In the genomic region with DNA sequence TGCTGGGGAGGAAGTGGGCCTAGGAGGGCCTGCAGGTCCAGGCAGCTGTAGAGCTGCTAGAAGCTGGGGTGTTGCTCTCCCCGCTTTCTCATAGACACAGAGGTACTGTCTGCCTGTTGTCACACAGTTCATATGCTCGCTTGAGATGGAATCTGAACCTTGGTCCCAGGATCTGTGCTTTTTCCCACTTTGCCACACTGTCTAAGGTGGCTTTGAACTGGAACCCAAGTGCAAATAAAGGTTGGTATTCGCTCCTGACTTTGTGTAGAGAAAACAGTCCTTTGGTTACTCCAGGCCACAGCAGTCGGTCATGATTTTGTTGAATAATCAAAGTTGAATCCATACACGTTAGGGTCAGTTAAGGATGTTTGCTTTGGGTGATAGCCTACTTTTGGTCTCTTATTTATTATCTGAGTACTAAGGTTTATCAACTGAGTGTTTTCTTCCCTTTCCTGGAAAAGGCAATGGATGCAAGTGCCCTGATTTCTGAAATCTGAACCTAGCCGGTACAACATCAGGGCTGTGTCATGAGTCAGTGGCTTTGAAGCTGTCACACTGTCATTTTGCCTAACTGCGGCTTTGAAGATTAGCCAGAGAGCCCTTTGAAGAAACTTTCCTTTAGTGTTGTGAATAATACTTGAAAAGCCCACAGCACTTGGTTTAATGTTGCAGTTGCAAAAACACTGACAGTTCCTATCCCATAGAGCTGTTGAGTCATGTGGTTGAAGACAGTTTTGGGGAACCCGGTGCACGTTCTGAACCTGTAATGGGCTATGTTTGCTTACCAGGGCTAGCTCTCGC, we compare ENCODE assay signal across 1 cellular context.
TF ChIP-seq lines count a peak whose summit lies in the region.

No MANE protein-coding gene starts in this region.

TF ChIP-seq in HepG2, 621 proteins besides CTCF, POLR2A, EP300 and RAD21 (continued from another document and continues in another):
- TF ChIP-seq, protein P1, sequence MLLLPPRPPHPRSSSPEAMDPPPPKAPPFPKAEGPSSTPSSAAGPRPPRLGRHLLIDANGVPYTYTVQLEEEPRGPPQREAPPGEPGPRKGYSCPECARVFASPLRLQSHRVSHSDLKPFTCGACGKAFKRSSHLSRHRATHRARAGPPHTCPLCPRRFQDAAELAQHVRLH (CRISPR knock-in tag; IDR thresholded peaks at IDR 0.05; ENCODE audit: borderline replicate concordance, low read depth): peak; percentile 85; the same call in 1 of the 2 replicates
- TF ChIP-seq ZNF577 (CRISPR knock-in tag; IDR thresholded peaks at IDR 0.05; ENCODE audit: borderline replicate concordance, low read depth) (no peak), RXRB (CRISPR knock-in tag; IDR thresholded peaks at IDR 0.05; ENCODE audit: borderline replicate concordance) (peak; percentile 93), HMG20A (CRISPR knock-in tag; IDR thresholded peaks at IDR 0.05; ENCODE audit: borderline replicate concordance) (peak; percentile 91), ZNF441 (CRISPR knock-in tag; IDR thresholded peaks at IDR 0.05; ENCODE audit: borderline replicate concordance) (peak; percentile 48; the same call in 1 of the 2 replicates), PCBP2 (optimal IDR thresholded peaks at IDR 0.05; ENCODE audit: low read depth, low read length, poor library complexity, severe bottlenecking) (no peak), ZNF616 (CRISPR knock-in tag; IDR thresholded peaks at IDR 0.05; ENCODE audit: low read depth) (no peak), SIX1 (CRISPR knock-in tag; IDR thresholded peaks at IDR 0.05; ENCODE audit: borderline replicate concordance) (peak; percentile 94), HOXD1 (CRISPR knock-in tag; IDR thresholded peaks at IDR 0.05) (no peak), ZNF562 (CRISPR knock-in tag; IDR thresholded peaks at IDR 0.05; ENCODE audit: borderline replicate concordance) (no peak), NCOR1 (IDR thresholded peaks at IDR 0.05; ENCODE audit: borderline replicate concordance, low read length) (peak; percentile 96), ZNF333 (CRISPR knock-in tag; IDR thresholded peaks at IDR 0.05; ENCODE audit: borderline replicate concordance) (no peak), ZNF788 (CRISPR knock-in tag; IDR thresholded peaks at IDR 0.05; ENCODE audit: borderline replicate concordance) (no peak), ZNF530 (CRISPR knock-in tag; IDR thresholded peaks at IDR 0.05; ENCODE audit: low read depth) (no peak), POGZ (CRISPR knock-in tag; IDR thresholded peaks at IDR 0.05) (peak; percentile 40; the same call in 1 of the 2 replicates), ZNF589 (CRISPR knock-in tag; conservative IDR thresholded peaks at IDR 0.05) (peak; percentile 76), ISL2 (CRISPR knock-in tag; IDR thresholded peaks at IDR 0.05) (peak; percentile 97), GTF2F1 (IDR thresholded peaks at IDR 0.05; ENCODE audit: low read length) (0 out of 2 replicates have a peak, but pooled peaks have one; percentile 51), SIN3A (IDR thresholded peaks at IDR 0.05; ENCODE audit: borderline replicate concordance, low read depth, low read length) (0 out of 2 replicates have a peak, but pooled peaks have one; percentile 62), SAP130 (CRISPR knock-in tag; IDR thresholded peaks at IDR 0.05; ENCODE audit: low read depth) (peak; percentile 89), ZNF180 (CRISPR knock-in tag; IDR thresholded peaks at IDR 0.05; ENCODE audit: borderline replicate concordance, low read depth) (no peak), ZMYM2 (CRISPR knock-in tag; IDR thresholded peaks at IDR 0.05) (0 out of 2 replicates have a peak, but pooled peaks have one; percentile 63), PHF21A (CRISPR knock-in tag; IDR thresholded peaks at IDR 0.05) (peak; percentile 96), MEF2D (CRISPR knock-in tag; IDR thresholded peaks at IDR 0.05) (peak; percentile 72; the same call in 1 of the 2 replicates), CENPX (CRISPR knock-in tag; IDR thresholded peaks at IDR 0.05) (no peak), CC2D1A (CRISPR knock-in tag; IDR thresholded peaks at IDR 0.05) (no peak), TP53 (CRISPR knock-in tag; conservative IDR thresholded peaks at IDR 0.05) (peak; percentile 61; the same call in 1 of the 2 replicates), ATF1 (CRISPR knock-in tag; IDR thresholded peaks at IDR 0.05) (peak; percentile 68; the same call in 1 of the 2 replicates), NFKBIZ (CRISPR knock-in tag; IDR thresholded peaks at IDR 0.05) (0 out of 2 replicates have a peak, but pooled peaks have one; percentile 85), ZNF431 (CRISPR knock-in tag; IDR thresholded peaks at IDR 0.05; ENCODE audit: borderline replicate concordance, low read depth) (no peak; the same call in 1 of the 2 replicates), TCF7 (IDR thresholded peaks at IDR 0.05; ENCODE audit: low read depth) (peak; percentile 98), ARID2 (CRISPR knock-in tag; IDR thresholded peaks at IDR 0.05; ENCODE audit: borderline replicate concordance) (peak; percentile 48; the same call in 1 of the 2 replicates), CEBPB (IDR thresholded peaks at IDR 0.05; ENCODE audit: borderline replicate concordance, low read depth, low read length) (peak; percentile 36; the same call in 1 of the 2 replicates), ZNF251 (CRISPR knock-in tag; IDR thresholded peaks at IDR 0.05) (no peak), NBN (conservative IDR thresholded peaks at IDR 0.05) (no peak), ARNTL (CRISPR knock-in tag; IDR thresholded peaks at IDR 0.05) (peak; percentile 53; the same call in 1 of the 2 replicates), KDM1A (CRISPR knock-in tag; IDR thresholded peaks at IDR 0.05) (peak; percentile 27; the same call in 1 of the 2 replicates), PLRG1 (conservative IDR thresholded peaks at IDR 0.05) (no peak), BCL6 (CRISPR knock-in tag; IDR thresholded peaks at IDR 0.05) (peak; percentile 95)
- TF ChIP-seq, protein P2, sequence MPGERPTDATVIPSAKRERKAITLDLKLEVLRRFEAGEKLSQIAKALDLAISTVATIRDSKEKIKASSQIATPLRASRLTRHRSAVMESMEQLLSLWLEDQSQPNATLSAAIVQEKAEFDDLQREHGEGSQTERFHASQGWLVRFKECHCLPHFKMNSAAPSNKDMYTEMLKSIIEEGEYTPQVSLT (CRISPR knock-in tag; IDR thresholded peaks at IDR 0.05; ENCODE audit: borderline replicate concordance, low read depth): no peak
- TF ChIP-seq, protein P3, sequence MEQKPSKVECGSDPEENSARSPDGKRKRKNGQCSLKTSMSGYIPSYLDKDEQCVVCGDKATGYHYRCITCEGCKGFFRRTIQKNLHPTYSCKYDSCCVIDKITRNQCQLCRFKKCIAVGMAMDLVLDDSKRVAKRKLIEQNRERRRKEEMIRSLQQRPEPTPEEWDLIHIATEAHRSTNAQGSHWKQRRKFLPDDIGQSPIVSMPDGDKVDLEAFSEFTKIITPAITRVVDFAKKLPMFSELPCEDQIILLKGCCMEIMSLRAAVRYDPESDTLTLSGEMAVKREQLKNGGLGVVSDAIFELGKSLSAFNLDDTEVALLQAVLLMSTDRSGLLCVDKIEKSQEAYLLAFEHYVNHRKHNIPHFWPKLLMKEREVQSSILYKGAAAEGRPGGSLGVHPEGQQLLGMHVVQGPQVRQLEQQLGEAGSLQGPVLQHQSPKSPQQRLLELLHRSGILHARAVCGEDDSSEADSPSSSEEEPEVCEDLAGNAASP (CRISPR knock-in tag; IDR thresholded peaks at IDR 0.05; ENCODE audit: borderline replicate concordance): peak; percentile 96
- TF ChIP-seq, protein P4, sequence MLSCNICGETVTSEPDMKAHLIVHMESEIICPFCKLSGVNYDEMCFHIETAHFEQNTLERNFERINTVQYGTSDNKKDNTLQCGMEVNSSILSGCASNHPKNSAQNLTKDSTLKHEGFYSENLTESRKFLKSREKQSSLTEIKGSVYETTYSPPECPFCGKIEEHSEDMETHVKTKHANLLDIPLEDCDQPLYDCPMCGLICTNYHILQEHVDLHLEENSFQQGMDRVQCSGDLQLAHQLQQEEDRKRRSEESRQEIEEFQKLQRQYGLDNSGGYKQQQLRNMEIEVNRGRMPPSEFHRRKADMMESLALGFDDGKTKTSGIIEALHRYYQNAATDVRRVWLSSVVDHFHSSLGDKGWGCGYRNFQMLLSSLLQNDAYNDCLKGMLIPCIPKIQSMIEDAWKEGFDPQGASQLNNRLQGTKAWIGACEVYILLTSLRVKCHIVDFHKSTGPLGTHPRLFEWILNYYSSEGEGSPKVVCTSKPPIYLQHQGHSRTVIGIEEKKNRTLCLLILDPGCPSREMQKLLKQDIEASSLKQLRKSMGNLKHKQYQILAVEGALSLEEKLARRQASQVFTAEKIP (CRISPR knock-in tag; IDR thresholded peaks at IDR 0.05; ENCODE audit: borderline replicate concordance): no peak
- TF ChIP-seq, protein P5, sequence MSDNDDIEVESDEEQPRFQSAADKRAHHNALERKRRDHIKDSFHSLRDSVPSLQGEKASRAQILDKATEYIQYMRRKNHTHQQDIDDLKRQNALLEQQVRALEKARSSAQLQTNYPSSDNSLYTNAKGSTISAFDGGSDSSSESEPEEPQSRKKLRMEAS (IDR thresholded peaks at IDR 0.05): peak; percentile 48; the same call in 1 of the 2 replicates
- TF ChIP-seq, protein P6, sequence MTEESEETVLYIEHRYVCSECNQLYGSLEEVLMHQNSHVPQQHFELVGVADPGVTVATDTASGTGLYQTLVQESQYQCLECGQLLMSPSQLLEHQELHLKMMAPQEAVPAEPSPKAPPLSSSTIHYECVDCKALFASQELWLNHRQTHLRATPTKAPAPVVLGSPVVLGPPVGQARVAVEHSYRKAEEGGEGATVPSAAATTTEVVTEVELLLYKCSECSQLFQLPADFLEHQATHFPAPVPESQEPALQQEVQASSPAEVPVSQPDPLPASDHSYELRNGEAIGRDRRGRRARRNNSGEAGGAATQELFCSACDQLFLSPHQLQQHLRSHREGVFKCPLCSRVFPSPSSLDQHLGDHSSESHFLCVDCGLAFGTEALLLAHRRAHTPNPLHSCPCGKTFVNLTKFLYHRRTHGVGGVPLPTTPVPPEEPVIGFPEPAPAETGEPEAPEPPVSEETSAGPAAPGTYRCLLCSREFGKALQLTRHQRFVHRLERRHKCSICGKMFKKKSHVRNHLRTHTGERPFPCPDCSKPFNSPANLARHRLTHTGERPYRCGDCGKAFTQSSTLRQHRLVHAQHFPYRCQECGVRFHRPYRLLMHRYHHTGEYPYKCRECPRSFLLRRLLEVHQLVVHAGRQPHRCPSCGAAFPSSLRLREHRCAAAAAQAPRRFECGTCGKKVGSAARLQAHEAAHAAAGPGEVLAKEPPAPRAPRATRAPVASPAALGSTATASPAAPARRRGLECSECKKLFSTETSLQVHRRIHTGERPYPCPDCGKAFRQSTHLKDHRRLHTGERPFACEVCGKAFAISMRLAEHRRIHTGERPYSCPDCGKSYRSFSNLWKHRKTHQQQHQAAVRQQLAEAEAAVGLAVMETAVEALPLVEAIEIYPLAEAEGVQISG (CRISPR knock-in tag; IDR thresholded peaks at IDR 0.05): peak; percentile 76
- TF ChIP-seq, protein P7, sequence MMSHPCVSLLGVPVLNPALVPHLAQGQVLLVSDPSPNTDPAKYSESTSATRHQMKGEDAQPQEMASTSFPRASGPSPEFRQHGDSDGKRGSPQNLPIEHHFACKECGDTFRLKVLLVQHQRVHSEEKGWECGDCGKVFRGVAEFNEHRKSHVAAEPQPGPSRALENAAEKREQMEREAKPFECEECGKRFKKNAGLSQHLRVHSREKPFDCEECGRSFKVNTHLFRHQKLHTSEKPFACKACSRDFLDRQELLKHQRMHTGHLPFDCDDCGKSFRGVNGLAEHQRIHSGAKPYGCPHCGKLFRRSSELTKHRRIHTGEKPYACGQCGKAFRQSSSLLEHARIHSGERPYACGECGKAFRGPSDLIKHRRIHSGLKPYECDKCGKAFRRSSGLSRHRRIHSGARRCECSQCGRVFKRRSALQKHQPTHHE (CRISPR knock-in tag; IDR thresholded peaks at IDR 0.05; ENCODE audit: borderline replicate concordance): no peak
- TF ChIP-seq, protein P8, sequence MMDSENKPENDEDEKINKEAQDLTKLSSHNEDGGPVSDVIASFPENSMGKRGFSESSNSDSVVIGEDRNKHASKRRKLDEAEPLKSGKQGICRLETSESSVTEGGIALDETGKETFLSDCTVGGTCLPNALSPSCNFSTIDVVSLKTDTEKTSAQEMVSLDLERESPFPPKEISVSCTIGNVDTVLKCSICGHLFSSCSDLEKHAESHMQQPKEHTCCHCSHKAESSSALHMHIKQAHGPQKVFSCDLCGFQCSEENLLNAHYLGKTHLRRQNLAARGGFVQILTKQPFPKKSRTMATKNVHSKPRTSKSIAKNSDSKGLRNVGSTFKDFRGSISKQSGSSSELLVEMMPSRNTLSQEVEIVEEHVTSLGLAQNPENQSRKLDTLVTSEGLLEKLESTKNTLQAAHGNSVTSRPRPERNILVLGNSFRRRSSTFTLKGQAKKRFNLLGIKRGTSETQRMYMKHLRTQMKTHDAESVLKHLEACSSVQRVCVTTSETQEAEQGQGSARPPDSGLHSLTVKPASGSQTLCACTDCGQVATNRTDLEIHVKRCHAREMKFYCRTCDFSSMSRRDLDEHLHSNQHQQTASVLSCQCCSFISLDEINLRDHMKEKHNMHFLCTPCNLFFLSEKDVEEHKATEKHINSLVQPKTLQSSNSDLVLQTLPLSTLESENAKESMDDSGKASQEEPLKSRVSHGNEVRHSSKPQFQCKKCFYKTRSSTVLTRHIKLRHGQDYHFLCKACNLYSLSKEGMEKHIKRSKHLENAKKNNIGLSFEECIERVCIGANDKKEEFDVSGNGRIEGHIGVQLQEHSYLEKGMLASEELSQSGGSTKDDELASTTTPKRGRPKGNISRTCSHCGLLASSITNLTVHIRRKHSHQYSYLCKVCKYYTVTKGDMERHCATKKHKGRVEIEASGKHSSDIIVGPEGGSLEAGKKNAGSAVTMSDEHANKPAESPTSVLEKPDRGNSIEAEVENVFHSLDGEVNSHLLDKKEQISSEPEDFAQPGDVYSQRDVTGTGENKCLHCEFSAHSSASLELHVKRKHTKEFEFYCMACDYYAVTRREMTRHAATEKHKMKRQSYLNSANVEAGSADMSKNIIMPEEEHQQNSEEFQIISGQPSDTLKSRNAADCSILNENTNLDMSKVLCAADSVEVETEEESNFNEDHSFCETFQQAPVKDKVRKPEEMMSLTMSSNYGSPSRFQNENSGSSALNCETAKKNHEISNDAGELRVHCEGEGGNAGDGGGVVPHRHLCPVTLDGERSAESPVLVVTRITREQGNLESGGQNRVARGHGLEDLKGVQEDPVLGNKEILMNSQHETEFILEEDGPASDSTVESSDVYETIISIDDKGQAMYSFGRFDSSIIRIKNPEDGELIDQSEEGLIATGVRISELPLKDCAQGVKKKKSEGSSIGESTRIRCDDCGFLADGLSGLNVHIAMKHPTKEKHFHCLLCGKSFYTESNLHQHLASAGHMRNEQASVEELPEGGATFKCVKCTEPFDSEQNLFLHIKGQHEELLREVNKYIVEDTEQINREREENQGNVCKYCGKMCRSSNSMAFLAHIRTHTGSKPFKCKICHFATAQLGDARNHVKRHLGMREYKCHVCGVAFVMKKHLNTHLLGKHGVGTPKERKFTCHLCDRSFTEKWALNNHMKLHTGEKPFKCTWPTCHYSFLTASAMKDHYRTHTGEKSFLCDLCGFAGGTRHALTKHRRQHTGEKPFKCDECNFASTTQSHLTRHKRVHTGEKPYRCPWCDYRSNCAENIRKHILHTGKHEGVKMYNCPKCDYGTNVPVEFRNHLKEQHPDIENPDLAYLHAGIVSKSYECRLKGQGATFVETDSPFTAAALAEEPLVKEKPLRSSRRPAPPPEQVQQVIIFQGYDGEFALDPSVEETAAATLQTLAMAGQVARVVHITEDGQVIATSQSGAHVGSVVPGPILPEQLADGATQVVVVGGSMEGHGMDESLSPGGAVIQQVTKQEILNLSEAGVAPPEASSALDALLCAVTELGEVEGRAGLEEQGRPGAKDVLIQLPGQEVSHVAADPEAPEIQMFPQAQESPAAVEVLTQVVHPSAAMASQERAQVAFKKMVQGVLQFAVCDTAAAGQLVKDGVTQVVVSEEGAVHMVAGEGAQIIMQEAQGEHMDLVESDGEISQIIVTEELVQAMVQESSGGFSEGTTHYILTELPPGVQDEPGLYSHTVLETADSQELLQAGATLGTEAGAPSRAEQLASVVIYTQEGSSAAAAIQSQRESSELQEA (CRISPR knock-in tag; IDR thresholded peaks at IDR 0.05; ENCODE audit: not compliant biosample characterization): no peak
